9 cellular contexts compared by ENCODE assay signal in genomic region chr5:68683632-68684035, GRCh38.
A peak's percentile ranks its signal among the peaks of the same experiment; 100 is the strongest.
DNase-seq lines count a peak whose midpoint lies in the region; ATAC-seq, FAIRE-seq and TF ChIP-seq lines count a peak whose summit lies in the region.
"Had no signal": no experiment of that assay in that cellular context is flagged by ENCODE, and none has a peak within 500 bp of the region (broad histone marks: within the 10 kb centered on the region; RNA-seq: fewer than 3 reads in every experiment).

No MANE protein-coding gene starts in this region.

- no peak overlapping the region for H2BK12ac ChIP-seq in mesenchymal stem cell (ENCODE audit: low read length in 2 of 2)

- TF ChIP-seq CTCF in AG04450 (IDR thresholded peaks at IDR 0.05; ENCODE audit: low read depth, low read length), result no peak
- no peak for TF ChIP-seq CTCF in chondrocyte (IDR thresholded peaks at IDR 0.05)

- peaks cover 38% of the 10 kb centered on the region for H3K4me1 Mint-ChIP-seq in chondrocyte (ENCODE audit: low read depth)

- no peaks in the 10 kb centered on the region for H3K27me3 Mint-ChIP-seq in chondrocyte (ENCODE audit: low read depth)

- H2BK5ac ChIP-seq in mesenchymal stem cell (ENCODE audit: low read depth, low read length, poor library complexity, severe bottlenecking), result no peak overlapping the region

- no peak overlapping the region for H2BK120ac ChIP-seq in mesenchymal stem cell (ENCODE audit: low read depth, low read length)

- no peak for ATAC-seq in HG02623 (IDR thresholded peaks at IDR 0.05; ENCODE audit: unreplicated experiment)
- ATAC-seq in HG02588 (IDR thresholded peaks at IDR 0.05; ENCODE audit: unreplicated experiment), result no peak

- 12% methylated on average over 5 of the region's 5 CpGs for WGBS in mesenchymal stem cell

- H3K4ac ChIP-seq in mesenchymal stem cell (ENCODE audit: low read depth in 1 of 2, low read length in 2 of 2), result no peak overlapping the region

- H3K27ac ChIP-seq in AG04450 (ENCODE audit: low read depth, low read length), result peak overlapping the region; percentile 47
- H3K27ac ChIP-seq in mesenchymal stem cell (ENCODE audit: low read length, poor library complexity, severe bottlenecking), result peak overlapping the region; percentile 59
- no peak overlapping the region for H3K27ac ChIP-seq in caudate nucleus (ENCODE audit: low read depth, low read length)

- H2AFZ ChIP-seq in mesenchymal stem cell (ENCODE audit: low read depth, low read length), result no peak overlapping the region

- H3K4me3 Mint-ChIP-seq in chondrocyte (ENCODE audit: unreplicated experiment), result no peak overlapping the region

- no peak overlapping the region for H3K18ac ChIP-seq in mesenchymal stem cell (ENCODE audit: low read depth in 1 of 2, low read length in 2 of 2)

- FAIRE-seq in HTR-8/SVneo (lab: Jason Lieb, UNC), result no peak

- H3K27ac Mint-ChIP-seq in chondrocyte (ENCODE audit: unreplicated experiment), result peak overlapping the region; percentile 81

- H2BK15ac ChIP-seq in mesenchymal stem cell (ENCODE audit: low read depth, poor library complexity, severe bottlenecking), result no peak overlapping the region

- H3K4me2 ChIP-seq in mesenchymal stem cell (ENCODE audit: low read length, poor library complexity, severe bottlenecking), result no peak overlapping the region

- H3K36me3 Mint-ChIP-seq in chondrocyte (ENCODE audit: low read depth), result no peaks in the 10 kb centered on the region

- H3K9me3 ChIP-seq in AG04450 (ENCODE audit: control insufficient read depth, insufficient read depth, low read length), result no peaks in the 10 kb centered on the region
- H3K9me3 ChIP-seq in mesenchymal stem cell (ENCODE audit: control insufficient read depth, low read length), result no peaks in the 10 kb centered on the region

- H3K4me3 ChIP-seq in AG04450 (ENCODE audit: low read depth, low read length) (no peak overlapping the region), mesenchymal stem cell (ENCODE audit: insufficient read depth in 1 of 2, low read depth in 1 of 2, low read length in 2 of 2) (no peak overlapping the region)

- peaks cover 5% of the 10 kb centered on the region for H3K4me1 ChIP-seq in mesenchymal stem cell (ENCODE audit: control insufficient read depth, insufficient read depth, low read depth, low read length)

- no peak overlapping the region for H3K14ac ChIP-seq in mesenchymal stem cell (ENCODE audit: low read length in 2 of 2)

- no peak overlapping the region for H2AK5ac ChIP-seq in mesenchymal stem cell (ENCODE audit: low read length, severe bottlenecking)

- H3K27me3 ChIP-seq in AG04450 (ENCODE audit: control insufficient read depth, insufficient read depth, low read length) (peaks cover 2% of the 10 kb centered on the region), mesenchymal stem cell (ENCODE audit: control insufficient read depth in 1 of 2, insufficient read depth in 1 of 2, low read length in 2 of 2) (no peaks in the 10 kb centered on the region)

- DNase-seq in AG04450 (ENCODE audit: low read depth, low spot score) (peak; percentile 86), HTR-8/SVneo (ENCODE audit: insufficient read length, low spot score) (peak; percentile 42), chondrocyte (ENCODE audit: low spot score) (no peak), mesenchymal stem cell (peak; percentile 96), midbrain (lab: John Stamatoyannopoulos, UW) (no peak), caudate nucleus (lab: John Stamatoyannopoulos, UW) (no peak)
- DNase-seq: RPMI8226 had no signal

- POLR2A ChIA-PET in AG04450 (lab: Yijun Ruan, JAX), result no interaction called here

- H4K91ac ChIP-seq in mesenchymal stem cell (ENCODE audit: low read length), result no peak overlapping the region

- peaks cover 4% of the 10 kb centered on the region for H3K9me3 Mint-ChIP-seq in chondrocyte (ENCODE audit: low read depth)

- H3K23ac ChIP-seq in mesenchymal stem cell (ENCODE audit: low read length in 2 of 2), result no peak overlapping the region

- no peaks in the 10 kb centered on the region for H3K79me1 ChIP-seq in mesenchymal stem cell (replicated peaks; ENCODE audit: low read length, poor library complexity, severe bottlenecking)

- H4K8ac ChIP-seq in mesenchymal stem cell (ENCODE audit: low read length), result no peak overlapping the region

- CTCF ChIA-PET in AG04450 (lab: Charles Lee), result interaction anchor here (1.5 kb wide), 1 partner anchor 397 kb away, joined by 4 read pairs; no protein-coding TSS in a partner anchor

- no peak overlapping the region for H3K9ac ChIP-seq in mesenchymal stem cell (ENCODE audit: low read length)

- no peaks in the 10 kb centered on the region for H3K36me3 ChIP-seq in mesenchymal stem cell (ENCODE audit: control insufficient read depth in 1 of 2, insufficient read depth in 2 of 2, low read depth in 1 of 2, low read length in 2 of 2)

Comparison
In these comparisons a context has a peak if more than half of its experiments do, and no peak if none do; other contexts are left out.
1. DNase-seq: peak in AG04450 (single experiment), HTR-8/SVneo (single experiment) and mesenchymal stem cell (single experiment); none in chondrocyte (single experiment), midbrain (single experiment) and caudate nucleus (0 of 61).